Comparison of ENCODE assay signal across 26 cellular contexts in the genomic region with DNA sequence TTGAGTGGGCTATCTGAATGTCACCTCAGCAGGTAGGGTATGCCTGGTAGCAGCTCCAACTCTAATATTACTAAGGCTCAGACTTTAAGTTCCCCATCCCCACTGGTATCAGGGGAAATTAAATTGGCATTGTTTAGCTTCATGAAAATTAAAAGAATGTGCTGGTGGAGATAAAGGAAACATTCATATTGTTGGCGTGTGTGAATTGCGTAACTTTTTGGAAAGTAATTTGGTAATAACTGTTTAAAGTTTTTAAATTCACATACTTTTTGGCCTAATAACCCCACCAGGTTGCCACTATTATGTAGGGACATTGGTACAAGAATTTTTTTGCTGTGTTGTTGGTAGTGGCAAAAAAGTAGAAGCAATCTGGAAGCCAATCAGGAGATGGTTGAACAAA. TPM values are rescaled to one million over a fixed set of nuclear protein-coding genes. Genes with fewer than 3 reads are reported as not detected.
A peak's percentile ranks its signal among the peaks of the same experiment; 100 is the strongest.
DNase-seq lines count a peak whose midpoint lies in the region; ATAC-seq, FAIRE-seq and TF ChIP-seq lines count a peak whose summit lies in the region.
"Had no signal": no experiment of that assay in that cellular context is flagged by ENCODE, and none has a peak within 500 bp of the region (broad histone marks: within the 10 kb centered on the region; RNA-seq: fewer than 3 reads in every experiment).

No MANE protein-coding gene starts in this region.

- ATAC-seq in K562 = no peak
- no peak for ATAC-seq in GM21515 (IDR thresholded peaks at IDR 0.05; ENCODE audit: unreplicated experiment)
- ATAC-seq: T-helper 17 cell had no signal

- H3K27ac Mint-ChIP-seq in MCF 10A (ENCODE audit: low read depth, unreplicated experiment) = peak overlapping the region; percentile 8
- H3K27ac Mint-ChIP-seq: activated naive CD4-positive, alpha-beta T cell treated with anti-CD3 and anti-CD28 coated beads, Interleukin-2, amount 50 U/mL, for 24 hours; B cell; neural progenitor cell; T-helper 17 cell had no signal

- H3K4me1 ChIP-seq in mammary epithelial cell (ENCODE audit: insufficient read depth, low read length) (peaks cover 32% of the 10 kb centered on the region), K562 (replicated peaks in 1 of 2; ENCODE audit: control insufficient read depth in 2 of 2, insufficient read depth in 2 of 2, low read length in 2 of 2) (peaks cover 0 to 18% of the 10 kb centered on the region in 2 experiments; a peak in 3 of 5 replicates)

- in situ Hi-C loops in mammary epithelial cell (cut with MboI; ENCODE audit: low sequenced_read_pairs in 2 of 2) = loop anchor here in 1 of 2 donors (10.0 kb wide), 1 partner anchor 471 kb away; no protein-coding TSS in a partner anchor
- in situ Hi-C loops in K562 (cut with MboI) = no loop called here

- BruUV-seq in MCF 10A (replicated peaks; lab: Mats Ljungman, UMichigan) = no TSS peak
- no TSS peak for BruUV-seq in mammary epithelial cell (replicated peaks; lab: Mats Ljungman, UMichigan)
- BruUV-seq in K562 (replicated peaks; lab: Mats Ljungman, UMichigan) = no TSS peak

- intact Hi-C loops in MCF 10A (cut with micrococcal nuclease) (no loop called here), mammary epithelial cell (cut with micrococcal nuclease) (loop anchor here (10.0 kb wide), 1 partner anchor 481 kb away; no protein-coding TSS in a partner anchor), K562 (cut with micrococcal nuclease) (loop anchor here (10.0 kb wide), 1 partner anchor 321 kb away; no protein-coding TSS in a partner anchor), head of caudate nucleus (cut with DNase I) (no loop called here)

- no peak for TF ChIP-seq POLR2A in K562 (conservative IDR thresholded peaks at IDR 0.05)

- H3K4me3 Mint-ChIP-seq in MCF 10A (ENCODE audit: unreplicated experiment) = no peak overlapping the region
- H3K4me3 Mint-ChIP-seq: activated naive CD4-positive, alpha-beta T cell treated with anti-CD3 and anti-CD28 coated beads, Interleukin-2, amount 50 U/mL, for 24 hours; B cell; neural progenitor cell; T-helper 17 cell had no signal

- no peaks in the 10 kb centered on the region for H3K27me3 ChIP-seq in mammary epithelial cell (ENCODE audit: insufficient read depth, low read length)
- no peaks in the 10 kb centered on the region for H3K27me3 ChIP-seq in K562 (ENCODE audit: control insufficient read depth in 2 of 2, insufficient read depth in 2 of 2, low read length in 2 of 2)
- H3K27me3 ChIP-seq: neural progenitor cell, spleen had no signal

- TF ChIP-seq CTCF in MCF 10A (IDR thresholded peaks at IDR 0.05; ENCODE audit: unreplicated experiment) (no peak), mammary epithelial cell (conservative IDR thresholded peaks at IDR 0.05 in 1 of 2, IDR thresholded peaks at IDR 0.05 in 1 of 2; ENCODE audit: extremely low read depth in 1 of 2, insufficient read depth in 1 of 2, low read depth in 1 of 2, low read length in 2 of 2) (no peak), K562 (IDR thresholded peaks at IDR 0.05 in 2 of 3, conservative IDR thresholded peaks at IDR 0.05 in 1 of 3; ENCODE audit: insufficient read depth in 2 of 3, low read depth in 1 of 3, low read length in 3 of 3) (no peak)

- dilution Hi-C loops in mammary epithelial cell (cut with HindIII; ENCODE audit: low sequenced_read_pairs) = no loop called here

- H3K9me3 ChIP-seq in mammary epithelial cell (replicated peaks; ENCODE audit: insufficient read depth, low read length) (no peaks in the 10 kb centered on the region), K562 (replicated peaks; ENCODE audit: control insufficient read depth, insufficient read depth, low read depth, low read length) (no peaks in the 10 kb centered on the region; the same call in 1 of the 2 replicates)
- H3K9me3 ChIP-seq: left ventricle myocardium inferior, spleen, thoracic aorta had no signal

- POLR2A ChIA-PET in MCF 10A (lab: Yijun Ruan, JAX) = interaction anchor here (0.7 to 10.0 kb wide), 6 partner anchors 9 to 608 kb away, joined by 3 to 229 read pairs (median 4); partner anchors contain the start of genes FCHO2 and TNPO1
- POLR2A ChIA-PET in K562 (lab: Yijun Ruan, JAX) = interaction anchor here (1.0 kb wide), 1 partner anchor 21 kb away, joined by 3 read pairs; no protein-coding TSS in a partner anchor

- no peak for FAIRE-seq in K562 (lab: Jason Lieb, UNC)
- FAIRE-seq: colon, GM12892 had no signal

- DNase-seq in MCF 10A (ENCODE audit: unreplicated experiment) (no peak), mammary epithelial cell (no peak), K562 (ENCODE audit: extremely low read depth in 1 of 4, low spot score in 3 of 4) (no peak), iris pigment epithelial cell (ENCODE audit: low read depth) (peak; percentile 60), NCI-H82 treated with DMSO at 0.1 percent for 48 hours (lab: John Stamatoyannopoulos, UW; ENCODE audit: unreplicated experiment) (no peak), head of caudate nucleus (no peak), SHP77 (lab: John Stamatoyannopoulos, UW) (no peak)
- DNase-seq: activated CD4-positive, alpha-beta T cell treated with anti-CD3 and anti-CD28 coated beads, Interleukin-2, amount 50 U/mL, for 1 hour; left ventricle myocardium inferior; NCI-H1436; NCI-H510A treated with DMSO at 0.1 percent for 48 hours; NK-92 treated with Interleukin-12 subunit alpha and Interleukin-12 subunit beta, amount 100 ng/mL, for 24 hours; spleen; stimulated activated CD4-positive, alpha-beta T cell treated with anti-CD3 and anti-CD28 coated beads, Interleukin-4, amount 100 ng/mL, for 1 hour; stimulated activated naive CD4-positive, alpha-beta T cell; T-helper 17 cell had no signal

- CTCF ChIA-PET in MCF 10A (lab: Yijun Ruan, JAX) (no interaction called here), mammary epithelial cell (lab: Charles Lee; ENCODE audit: low non-redundant PET) (no interaction called here), K562 (lab: Yijun Ruan, JAX; ENCODE audit: low intra/inter-chr PET ratio) (no interaction called here)

- H3K4me2 ChIP-seq in mammary epithelial cell (ENCODE audit: insufficient read depth, low read depth, low read length) = no peak overlapping the region
- H3K4me2 ChIP-seq in K562 (ENCODE audit: insufficient read depth, low read length) = no peak overlapping the region
- H3K4me2 ChIP-seq: neural progenitor cell had no signal

- no peaks in the 10 kb centered on the region for H3K27me3 Mint-ChIP-seq in MCF 10A (ENCODE audit: insufficient read depth, unreplicated experiment)
- H3K27me3 Mint-ChIP-seq: activated naive CD4-positive, alpha-beta T cell treated with anti-CD3 and anti-CD28 coated beads, Interleukin-2, amount 50 U/mL, for 24 hours; B cell; T-helper 17 cell had no signal

- no peak for TF ChIP-seq RAD21 in K562 (CRISPR knock-in tag; conservative IDR thresholded peaks at IDR 0.05 in 1 of 2, IDR thresholded peaks at IDR 0.05 in 1 of 2)

- WGBS in mammary epithelial cell (ENCODE audit: low coverage, missing lambda C conversion rate) = 56% methylated on average over 2 of the region's 2 CpGs
- 88% methylated on average over 2 of the region's 2 CpGs for WGBS in K562 (ENCODE audit: insufficient coverage, low coverage, missing lambda C conversion rate)

- no peak overlapping the region for H3K4me3 ChIP-seq in mammary epithelial cell (replicated peaks in 1 of 3; ENCODE audit: insufficient read depth in 1 of 3, low read depth in 2 of 3, low read length in 3 of 3)
- no peak overlapping the region for H3K4me3 ChIP-seq in K562
- H3K4me3 ChIP-seq: left ventricle myocardium inferior, neural progenitor cell, SK-N-MC, spleen, thoracic aorta had no signal

- H3K36me3 Mint-ChIP-seq in MCF 10A (ENCODE audit: insufficient read depth, unreplicated experiment) = peaks cover 17% of the 10 kb centered on the region

- H4K20me1 ChIP-seq in mammary epithelial cell (ENCODE audit: insufficient read depth, low read length) (peaks cover 5% of the 10 kb centered on the region), K562 (replicated peaks; ENCODE audit: control insufficient read depth, insufficient read depth, low read length) (peaks cover 9% of the 10 kb centered on the region; the same call in 1 of the 2 replicates)

- H3K79me2 ChIP-seq in mammary epithelial cell (ENCODE audit: insufficient read depth, low read length) (peaks cover 93% of the 10 kb centered on the region), K562 (ENCODE audit: control insufficient read depth, insufficient read depth, low read length) (peaks cover 36% of the 10 kb centered on the region)

- H3K9ac ChIP-seq in mammary epithelial cell (ENCODE audit: insufficient read depth, low read length) (no peak overlapping the region), K562 (ENCODE audit: insufficient read depth in 1 of 2, low read depth in 2 of 2, low read length in 2 of 2) (no peak overlapping the region)
- H3K9ac ChIP-seq: neural progenitor cell had no signal

- H2AFZ ChIP-seq in mammary epithelial cell (ENCODE audit: low read depth, low read length) (no peak overlapping the region), K562 (ENCODE audit: low read depth, low read length) (no peak overlapping the region)
- H2AFZ ChIP-seq: neural progenitor cell had no signal

- H3K27ac ChIP-seq in mammary epithelial cell (ENCODE audit: insufficient read depth, low read depth, low read length) (no peak overlapping the region), K562 (ENCODE audit: extremely low read depth, low read depth, low read length) (no peak overlapping the region)
- H3K27ac ChIP-seq: 22Rv1, left ventricle myocardium inferior, neural progenitor cell, spleen, thoracic aorta, VCaP had no signal

- H3K4me1 Mint-ChIP-seq in MCF 10A (ENCODE audit: insufficient read depth, unreplicated experiment) = peaks cover 54% of the 10 kb centered on the region

- TF ChIP-seq EP300 in K562 (IDR thresholded peaks at IDR 0.05; ENCODE audit: low read length) = no peak

- H3K9me1 ChIP-seq in K562 (ENCODE audit: control insufficient read depth, insufficient read depth, low read length) = no peaks in the 10 kb centered on the region

- H3K36me3 ChIP-seq in mammary epithelial cell (ENCODE audit: insufficient read depth, low read length) (peaks cover 1% of the 10 kb centered on the region), K562 (ENCODE audit: control insufficient read depth, insufficient read depth, low read length) (peaks cover 16% of the 10 kb centered on the region; the same call in 2 of the 3 replicates)
- H3K36me3 ChIP-seq: left ventricle myocardium inferior, spleen, thoracic aorta had no signal

- no peaks in the 10 kb centered on the region for H3K9me3 Mint-ChIP-seq in MCF 10A (ENCODE audit: unreplicated experiment)
- H3K9me3 Mint-ChIP-seq: activated naive CD4-positive, alpha-beta T cell treated with anti-CD3 and anti-CD28 coated beads, Interleukin-2, amount 50 U/mL, for 24 hours; neural progenitor cell had no signal

RNA-seq across cellular contexts. Expression of gene TNPO1, which starts 29.4 kb away (rescaled TPM):
- total RNA-seq in MCF 10A (2022) (147 and 167 TPM in 2 replicates), mammary epithelial cell (100 to 1,000 TPM; 126 to 179 TPM), K562 (2014; rRNA removed) (114 and 120 TPM in 2 replicates), K562 (2014; rRNA removed; fragmentation: Illumina TruSeq; extraction: Trizol) (160 and 174 TPM in 2 replicates), K562 (2015; rRNA removed; fragmentation: Illumina TruSeq; extraction: Trizol) (166 and 176 TPM in 2 replicates), K562 (2021) (124 and 127 TPM in 2 replicates)
- polyA plus RNA-seq in mammary epithelial cell (52.1 TPM), K562 (2011; rRNA removed) (61.4 and 79.1 TPM in 2 replicates), K562 (2014; fragmentation: Illumina TruSeq; extraction: Trizol) (97.5 and 97.9 TPM in 2 replicates), K562 (2014; fragmentation: Nextera tagmentation; extraction: Ambion mirVana) (10 to 100 TPM; 20.8 to 50.0 TPM), K562 (2014; rRNA removed) (52.0 and 57.9 TPM in 2 replicates)
- polyA minus RNA-seq in mammary epithelial cell = 181 TPM
- total RNA-seq in K562 (2011; cell fraction: chromatin; rRNA removed; ENCODE audit: low replicate concordance) = 54.6 and 209 TPM in 2 replicates
- total RNA-seq in K562 (2011; cell fraction: nucleolus; rRNA removed) = 33.4 and 34.5 TPM in 2 replicates
- 47.5 and 61.9 TPM in 2 replicates for total RNA-seq in K562 (2011; cell fraction: nucleoplasm; rRNA removed)
- polyA plus RNA-seq in K562 (2011; cell fraction: cytosol; rRNA removed) = 34.5 and 43.6 TPM in 2 replicates
- 29.5 and 30.0 TPM in 2 replicates for polyA plus RNA-seq in K562 (2011; cell fraction: nucleus; rRNA removed)
- 36.9 and 59.5 TPM in 2 replicates for polyA plus RNA-seq in K562 (2012)
- 636 and 709 TPM in 2 replicates for polyA minus RNA-seq in K562 (2011; rRNA and poly(A)+ RNA removed)
- 124 and 164 TPM in 2 replicates for polyA minus RNA-seq in K562 (2011; cell fraction: cytosol; rRNA and poly(A)+ RNA removed)
- 44.4 and 104 TPM in 2 replicates for polyA minus RNA-seq in K562 (2011; cell fraction: nucleus; rRNA and poly(A)+ RNA removed)

Comparison
In these comparisons a context has a peak if more than half of its experiments do, and no peak if none do; other contexts are left out.
1. intact Hi-C loops: an anchor here in mammary epithelial cell (10.0 kb wide) and K562 (10.0 kb wide); none called in MCF 10A and head of caudate nucleus.